Comparison of ENCODE assay signal across 13 cellular contexts in genomic region chr11:1437500-1437899, GRCh38. TPM values are rescaled to one million over a fixed set of nuclear protein-coding genes. Genes with fewer than 3 reads are reported as not detected.
DNase-seq lines count a peak whose midpoint lies in the region; ATAC-seq and TF ChIP-seq lines count a peak whose summit lies in the region.
"Had no signal": no experiment of that assay in that cellular context is flagged by ENCODE, and none has a peak within 500 bp of the region (broad histone marks: within the 10 kb centered on the region; RNA-seq: fewer than 3 reads in every experiment).

No MANE protein-coding gene starts in this region.

- intact Hi-C loops in left ventricle myocardium superior (cut with micrococcal nuclease) = no loop called here
- intact Hi-C loops in stomach (cut with DNase I; ENCODE audit: low total_unique reads) = no loop called here

- no peaks in the 10 kb centered on the region for H3K4me1 ChIP-seq in adipocyte (ENCODE audit: control insufficient read depth, insufficient read depth, low read length)
- H3K4me1 ChIP-seq in stomach = peaks cover 16 to 35% (median 27%) of the 10 kb centered on the region in 4 donors

- H3K9ac ChIP-seq in adipocyte (ENCODE audit: low read length) = no peak overlapping the region

- 8 to 26% (median 18%) methylated on average over 6 of the region's 6 CpGs; no CpG with 5 or more reads in 1 of the 5 donors for WGBS in stomach, 5 donors

- no peak for TF ChIP-seq POLR2A in stomach (IDR thresholded peaks at IDR 0.05)

- H3K9me3 ChIP-seq in adipocyte (ENCODE audit: control insufficient read depth, low read length) = no peaks in the 10 kb centered on the region
- no peaks in the 10 kb centered on the region for H3K9me3 ChIP-seq in stomach

- H3K4me3 ChIP-seq in adipocyte (ENCODE audit: low read length) (no peak overlapping the region), stomach (no peak overlapping the region)

- TF ChIP-seq EP300 in stomach (IDR thresholded peaks at IDR 0.05) = no peak

- no peak for TF ChIP-seq CTCF in stomach (IDR thresholded peaks at IDR 0.05)

- peak; percentile 60 for DNase-seq in DMS 273 (lab: John Stamatoyannopoulos, UW; ENCODE audit: unreplicated experiment)
- no peak for DNase-seq in DMS 273 treated with DMSO at 0.1 percent for 48 hours (lab: John Stamatoyannopoulos, UW)
- peak; percentile 73 for DNase-seq in adipocyte (ENCODE audit: low read depth)
- peak; percentile 83 for DNase-seq in left ventricle myocardium superior
- DNase-seq in stomach = peak; percentile 83
- no peak for DNase-seq in NCI-H510A treated with DMSO at 0.1 percent for 48 hours (lab: John Stamatoyannopoulos, UW)
- DNase-seq in MV-4-11 (lab: John Stamatoyannopoulos, UW) = no peak
- no peak for DNase-seq in NCI-H748 (lab: John Stamatoyannopoulos, UW; ENCODE audit: unreplicated experiment)
- DNase-seq: activated CD8-positive, alpha-beta memory T cell treated with anti-CD3 and anti-CD28 coated beads, Interleukin-2, amount 50 U/mL, for 4 hours; NCI-H2029 treated with DMSO at 0.1 percent for 48 hours; stimulated activated naive CD4-positive, alpha-beta T cell had no signal

- H3K36me3 ChIP-seq in adipocyte (ENCODE audit: control insufficient read depth, insufficient read depth, low read length, severe bottlenecking) = no peaks in the 10 kb centered on the region
- no peaks in the 10 kb centered on the region for H3K36me3 ChIP-seq in stomach

- peaks cover 16% of the 10 kb centered on the region for H3K27me3 ChIP-seq in adipocyte (replicated peaks; ENCODE audit: control insufficient read depth, insufficient read depth, low read length)
- peaks cover 11 to 85% (median 25%) of the 10 kb centered on the region in 3 donors for H3K27me3 ChIP-seq in stomach

- ATAC-seq in left ventricle myocardium superior = peak; percentile 97

- H3K27ac ChIP-seq in stomach = peak overlapping the region in 4 of 5 donors; percentile 16 to 37 (median 26)
- H3K27ac ChIP-seq: 22Rv1 had no signal

RNA-seq across cellular contexts. Expression of gene BRSK2, which starts 47.8 kb away (rescaled TPM):
- total RNA-seq in left ventricle myocardium superior = 0.74 TPM
- total RNA-seq in stomach = 1 to 10 TPM in 2 of 5 donors, not detected in 3; 1.8 TPM
- 1 to 10 TPM; 1.8 to 6.9 (median 3.2) TPM for polyA plus RNA-seq in stomach
- total RNA-seq: OCI-LY7 had no signal

RNA-seq across cellular contexts. Expression of gene MOB2, which starts 49.1 kb away (rescaled TPM):
- total RNA-seq in left ventricle myocardium superior (52.8 TPM), stomach (10 to 100 TPM; 11.3 to 40.6 (median 18.1) TPM)
- 10 to 100 TPM; 27.9 to 46.3 (median 37.3) TPM for polyA plus RNA-seq in stomach

Comparison
In these comparisons a context has a peak if more than half of its experiments do, and no peak if none do; other contexts are left out.
1. DNase-seq: peak in DMS 273 (single experiment), adipocyte (single experiment), left ventricle myocardium superior (single experiment) and stomach (single experiment); none in DMS 273 treated with DMSO at 0.1 percent for 48 hours (single experiment), NCI-H510A treated with DMSO at 0.1 percent for 48 hours (single experiment), MV-4-11 (single experiment) and NCI-H748 (single experiment).